ENCODE assay signal across 8 cellular contexts in genomic region chr1:154961497-154962237, GRCh38. TPM values are rescaled to one million over a fixed set of nuclear protein-coding genes. Genes with fewer than 3 reads are reported as not detected.
DNase-seq lines count a peak whose midpoint lies in the region; ATAC-seq, FAIRE-seq and TF ChIP-seq lines count a peak whose summit lies in the region.

Gene PYGO2 (minus strand): TSS chr1:154961782. CDS start chr1:154961576, 206 bp downstream.

- H3K79me2 ChIP-seq in ACC112 (ENCODE audit: control insufficient read depth, insufficient read depth, low read length, unreplicated experiment) (peaks cover 16% of the 10 kb centered on the region), keratinocyte (ENCODE audit: control insufficient read depth, insufficient read depth, low read length) (peaks cover 34% of the 10 kb centered on the region)

- H2AFZ ChIP-seq in ACC112 (ENCODE audit: low read length, unreplicated experiment) = peak within 1 kb of the TSS; percentile 57
- peak within 1 kb of the TSS; percentile 75 for H2AFZ ChIP-seq in keratinocyte (ENCODE audit: control insufficient read depth, low read length)

- H3K4me1 ChIP-seq in ACC112 (ENCODE audit: control insufficient read depth, insufficient read depth, low read length, unreplicated experiment) (peaks cover 34% of the 10 kb centered on the region), keratinocyte (ENCODE audit: control insufficient read depth, extremely low read depth, insufficient read depth, low read length) (peaks cover 31% of the 10 kb centered on the region)

- H3K27me3 ChIP-seq in ACC112 (ENCODE audit: insufficient read depth, low read length) (no peaks in the 10 kb centered on the region), keratinocyte (ENCODE audit: control insufficient read depth, extremely low read depth, insufficient read depth, low read length) (no peaks in the 10 kb centered on the region)

- H3K9ac ChIP-seq in keratinocyte (ENCODE audit: control insufficient read depth, extremely low read depth, insufficient read depth, low read length) = peak within 1 kb of the TSS; percentile 87

- H3K9me1 ChIP-seq in keratinocyte (ENCODE audit: control insufficient read depth, extremely low read depth, insufficient read depth, low read length) = no peaks in the 10 kb centered on the region

- no peaks in the 10 kb centered on the region for H3K9me3 ChIP-seq in keratinocyte (ENCODE audit: control insufficient read depth, low read depth, low read length)

- TF ChIP-seq CTCF in keratinocyte (optimal IDR thresholded peaks at IDR 0.05 in 1 of 3, IDR thresholded peaks at IDR 0.05 in 1 of 3, conservative IDR thresholded peaks at IDR 0.05 in 1 of 3; ENCODE audit: extremely low read depth in 1 of 3, insufficient read depth in 2 of 3, low read length in 3 of 3) = peak; percentile 31 to 62 (median 44)

- peaks cover 3% of the 10 kb centered on the region; the same call in 1 of the 2 replicates for H3K36me3 ChIP-seq in ACC112 (ENCODE audit: insufficient read depth, low read length)
- H3K36me3 ChIP-seq in keratinocyte (ENCODE audit: control insufficient read depth in 2 of 2, extremely low read depth in 1 of 2, insufficient read depth in 2 of 2, low read length in 2 of 2) = peaks cover 30 to 48% of the 10 kb centered on the region in 2 experiments

- peak within 1 kb of the TSS; percentile 100 for H3K4me2 ChIP-seq in keratinocyte (ENCODE audit: control insufficient read depth, extremely low read depth, insufficient read depth, low read depth, low read length)

- H3K4me3 ChIP-seq in ACC112 (ENCODE audit: low read depth, low read length) (peak within 1 kb of the TSS; percentile 83), keratinocyte (ENCODE audit: control insufficient read depth in 2 of 3, extremely low read depth in 1 of 3, insufficient read depth in 2 of 3, low read depth in 1 of 3, low read length in 3 of 3) (peak within 1 kb of the TSS; percentile 62 to 96 (median 90))

- DNase-seq in NCI-H2196 (lab: John Stamatoyannopoulos, UW; ENCODE audit: unreplicated experiment) (peak; percentile 81), keratinocyte (ENCODE audit: low read depth, low spot score) (no peak)
- peak; percentile 67 to 72 (median 70) for DNase-seq in activated CD4-positive, CD25-positive, alpha-beta regulatory T cell (lab: John Stamatoyannopoulos, UW)
- peak; percentile 79 for DNase-seq in central memory CD4-positive, alpha-beta T cell
- DNase-seq in stimulated activated CD4-positive, alpha-beta T cell treated with anti-CD3 and anti-CD28 coated beads, Interleukin-15, amount 100 ng/mL, for 24 hours = peak; percentile 87

- H3K27ac ChIP-seq in ACC112 (ENCODE audit: low read depth, low read length) (peak within 1 kb of the TSS; percentile 80), keratinocyte (ENCODE audit: control insufficient read depth, insufficient read depth, low read length) (peak within 1 kb of the TSS; percentile 81)

- H4K20me1 ChIP-seq in keratinocyte (ENCODE audit: control insufficient read depth, extremely low read depth, insufficient read depth, low read length) = no peaks in the 10 kb centered on the region

- dilution Hi-C loops in keratinocyte (cut with MboI; ENCODE audit: extremely low pct_ligation_motif_present, low sequenced_read_pairs) = no loop called here

- ATAC-seq in GM18520 (IDR thresholded peaks at IDR 0.05; ENCODE audit: unreplicated experiment) (peak; percentile 69), HG03045 (IDR thresholded peaks at IDR 0.05; ENCODE audit: unreplicated experiment) (peak; percentile 71)

- FAIRE-seq in keratinocyte (lab: Jason Lieb, UNC) = no peak

RNA-seq across cellular contexts. Expression of gene PYGO2, which starts in this region (rescaled TPM):
- 15.1 to 22.3 TPM (median 15.9 TPM) in 3 replicates for polyA plus RNA-seq in keratinocyte
- polyA plus RNA-seq in keratinocyte (2011; ENCODE audit: low read depth) = 2.4 TPM
- 15.2 and 15.6 TPM in 2 replicates for polyA plus RNA-seq in keratinocyte (2011; cell fraction: cytosol; rRNA removed)
- polyA plus RNA-seq in keratinocyte (2011; cell fraction: nucleus; rRNA removed) = 33.6 and 33.8 TPM in 2 replicates
- 16.4 and 18.9 TPM in 2 replicates for polyA plus RNA-seq in keratinocyte (2012; ENCODE audit: low replicate concordance)
- polyA minus RNA-seq in keratinocyte = 15.5 to 20.0 TPM (median 15.6 TPM) in 3 replicates
- 20.5 TPM for polyA minus RNA-seq in keratinocyte (2011; cell fraction: cytosol; rRNA and poly(A)+ RNA removed)
- 10.2 and 12.9 TPM in 2 replicates for polyA minus RNA-seq in keratinocyte (2011; cell fraction: nucleus; rRNA and poly(A)+ RNA removed)
